In genomic region chr21:42559326-42559725, GRCh38 we compare ENCODE assay signal across 16 cellular contexts. TPM values are rescaled to one million over a fixed set of nuclear protein-coding genes. Genes with fewer than 3 reads are reported as not detected.
DNase-seq lines count a peak whose midpoint lies in the region; ATAC-seq and TF ChIP-seq lines count a peak whose summit lies in the region.
"Had no signal": no experiment of that assay in that cellular context is flagged by ENCODE, and none has a peak within 500 bp of the region (broad histone marks: within the 10 kb centered on the region; RNA-seq: fewer than 3 reads in every experiment).

No MANE protein-coding gene starts in this region.

- no peaks in the 10 kb centered on the region for H3K27me3 ChIP-seq in tibial artery

- DNase-seq in activated T-cell treated with anti-CD3 and anti-CD28 coated beads, Interleukin-2, amount 50 U/mL, for 24 hours = no peak
- DNase-seq in activated T-cell treated with anti-CD3 and anti-CD28 coated beads, Interleukin-2, amount 50 U/mL, for 4 hours = no peak
- DNase-seq in WTC11 (ENCODE audit: low spot score) (peak; percentile 7), mesenteric fat pad (ENCODE audit: low spot score) (peak; percentile 75), tibial artery (peak; percentile 8 to 47)
- no peak for DNase-seq in natural killer cell treated with Interleukin-12 subunit alpha and Interleukin-12 subunit beta and Interleukin-15 and Interleukin-18, amount 100 ng/mL, for 72 hours (ENCODE audit: low spot score)
- no peak for DNase-seq in activated CD4-positive, alpha-beta T cell treated with anti-CD3 and anti-CD28 coated beads for 48 hours
- DNase-seq: EL, NCI-H1092, NCI-H187, NCI-H2171, NCI-H446 treated with DMSO at 0.1 percent for 48 hours, NCI-H82 had no signal

- H3K36me3 ChIP-seq in tibial artery = peaks cover under 1 to 88% (median 55%) of the 10 kb centered on the region in 3 donors

- TF ChIP-seq CTCF in WTC11 (IDR thresholded peaks at IDR 0.05) (no peak), tibial artery (IDR thresholded peaks at IDR 0.05) (no peak)

- no peaks in the 10 kb centered on the region for H3K27me3 Mint-ChIP-seq in activated T-cell treated with anti-CD3 and anti-CD28 coated beads, Interleukin-2, amount 50 U/mL, for 24 hours
- H3K27me3 Mint-ChIP-seq in activated T-cell treated with anti-CD3 and anti-CD28 coated beads, Interleukin-2, amount 50 U/mL, for 4 hours (ENCODE audit: low read depth) = no peaks in the 10 kb centered on the region
- no peaks in the 10 kb centered on the region for H3K27me3 Mint-ChIP-seq in WTC11 (ENCODE audit: low read depth)
- H3K27me3 Mint-ChIP-seq in natural killer cell treated with Interleukin-12 subunit alpha and Interleukin-12 subunit beta and Interleukin-15 and Interleukin-18, amount 100 ng/mL, for 72 hours = no peaks in the 10 kb centered on the region

- no peak overlapping the region for H3K4me3 Mint-ChIP-seq in activated T-cell treated with anti-CD3 and anti-CD28 coated beads, Interleukin-2, amount 50 U/mL, for 24 hours
- H3K4me3 Mint-ChIP-seq in activated T-cell treated with anti-CD3 and anti-CD28 coated beads, Interleukin-2, amount 50 U/mL, for 4 hours = no peak overlapping the region
- H3K4me3 Mint-ChIP-seq in WTC11 = no peak overlapping the region
- no peak overlapping the region for H3K4me3 Mint-ChIP-seq in natural killer cell treated with Interleukin-12 subunit alpha and Interleukin-12 subunit beta and Interleukin-15 and Interleukin-18, amount 100 ng/mL, for 72 hours

- ATAC-seq in activated T-cell treated with anti-CD3 and anti-CD28 coated beads, Interleukin-2, amount 50 U/mL, for 4 hours = no peak
- ATAC-seq in WTC11 (no peak), HG03280 (IDR thresholded peaks at IDR 0.05; ENCODE audit: unreplicated experiment) (no peak)
- ATAC-seq in natural killer cell treated with Interleukin-12 subunit alpha and Interleukin-12 subunit beta and Interleukin-15 and Interleukin-18, amount 100 ng/mL, for 72 hours = no peak

- no peak overlapping the region for H3K4me3 ChIP-seq in tibial artery

- peaks cover 89% of the 10 kb centered on the region for H3K36me3 Mint-ChIP-seq in activated T-cell treated with anti-CD3 and anti-CD28 coated beads, Interleukin-2, amount 50 U/mL, for 24 hours (ENCODE audit: low read depth)
- peaks cover 42% of the 10 kb centered on the region for H3K36me3 Mint-ChIP-seq in activated T-cell treated with anti-CD3 and anti-CD28 coated beads, Interleukin-2, amount 50 U/mL, for 4 hours (ENCODE audit: insufficient read depth)
- peaks cover 23% of the 10 kb centered on the region for H3K36me3 Mint-ChIP-seq in WTC11
- H3K36me3 Mint-ChIP-seq in natural killer cell treated with Interleukin-12 subunit alpha and Interleukin-12 subunit beta and Interleukin-15 and Interleukin-18, amount 100 ng/mL, for 72 hours = peaks cover 6% of the 10 kb centered on the region

- intact Hi-C loops in tibial artery (cut with DNase I; ENCODE audit: low total_unique reads) = no loop called here

- H3K9me3 Mint-ChIP-seq in activated T-cell treated with anti-CD3 and anti-CD28 coated beads, Interleukin-2, amount 50 U/mL, for 24 hours = no peaks in the 10 kb centered on the region
- H3K9me3 Mint-ChIP-seq in activated T-cell treated with anti-CD3 and anti-CD28 coated beads, Interleukin-2, amount 50 U/mL, for 4 hours = no peaks in the 10 kb centered on the region
- no peaks in the 10 kb centered on the region for H3K9me3 Mint-ChIP-seq in WTC11
- H3K9me3 Mint-ChIP-seq in natural killer cell treated with Interleukin-12 subunit alpha and Interleukin-12 subunit beta and Interleukin-15 and Interleukin-18, amount 100 ng/mL, for 72 hours = no peaks in the 10 kb centered on the region

- no peak overlapping the region for H3K27ac ChIP-seq in tibial artery
- H3K27ac ChIP-seq: C4-2B, KMS-11 had no signal

- no peaks in the 10 kb centered on the region for H3K4me1 Mint-ChIP-seq in activated T-cell treated with anti-CD3 and anti-CD28 coated beads, Interleukin-2, amount 50 U/mL, for 24 hours (ENCODE audit: low read depth)
- no peaks in the 10 kb centered on the region for H3K4me1 Mint-ChIP-seq in activated T-cell treated with anti-CD3 and anti-CD28 coated beads, Interleukin-2, amount 50 U/mL, for 4 hours (ENCODE audit: low read depth)
- peaks cover 2% of the 10 kb centered on the region for H3K4me1 Mint-ChIP-seq in WTC11
- H3K4me1 Mint-ChIP-seq in natural killer cell treated with Interleukin-12 subunit alpha and Interleukin-12 subunit beta and Interleukin-15 and Interleukin-18, amount 100 ng/mL, for 72 hours (ENCODE audit: low read depth in 2 of 2) = peaks cover 0 to 3% of the 10 kb centered on the region in 2 donors

- POLR2A ChIA-PET in WTC11 (lab: Charles Lee) = no interaction called here

- CTCF ChIA-PET in WTC11 (lab: Charles Lee) = interaction anchor here (1.0 kb wide), 1 partner anchor 34 kb away, joined by 3 read pairs; no protein-coding TSS in a partner anchor

- H3K27ac Mint-ChIP-seq in activated T-cell treated with anti-CD3 and anti-CD28 coated beads, Interleukin-2, amount 50 U/mL, for 24 hours = peak overlapping the region; percentile 14
- H3K27ac Mint-ChIP-seq in WTC11 = no peak overlapping the region
- H3K27ac Mint-ChIP-seq in natural killer cell treated with Interleukin-12 subunit alpha and Interleukin-12 subunit beta and Interleukin-15 and Interleukin-18, amount 100 ng/mL, for 72 hours = no peak overlapping the region

- H3K4me1 ChIP-seq in tibial artery = no peaks in the 10 kb centered on the region

- H3K9me3 ChIP-seq in tibial artery = no peaks in the 10 kb centered on the region

TF ChIP-seq in WTC11, 78 proteins besides CTCF, POLR2A, EP300 and RAD21 (continues in another document):
- TF ChIP-seq ATF6 (CRISPR knock-in tag; IDR thresholded peaks at IDR 0.05) = no peak
- no peak for TF ChIP-seq ZBTB43 (CRISPR knock-in tag; IDR thresholded peaks at IDR 0.05)
- TF ChIP-seq ZNF423 (CRISPR knock-in tag; IDR thresholded peaks at IDR 0.05) = no peak
- no peak for TF ChIP-seq RORB (CRISPR knock-in tag; IDR thresholded peaks at IDR 0.05)
- TF ChIP-seq CREB1 (CRISPR knock-in tag; IDR thresholded peaks at IDR 0.05) = no peak
- no peak for TF ChIP-seq CREM (CRISPR knock-in tag; IDR thresholded peaks at IDR 0.05)
- TF ChIP-seq PRDM15 (CRISPR knock-in tag; IDR thresholded peaks at IDR 0.05) = no peak
- no peak for TF ChIP-seq TP53 (CRISPR knock-in tag; IDR thresholded peaks at IDR 0.05)

RNA-seq across cellular contexts. Expression of gene SLC37A1, which starts 45.7 kb away (rescaled TPM):
- total RNA-seq in activated T-cell treated with anti-CD3 and anti-CD28 coated beads, Interleukin-2, amount 50 U/mL, for 4 hours = 10 to 100 TPM; 16.3 to 22.1 (median 20.2) TPM
- 22.7 to 26.3 TPM (median 25.8 TPM) in 3 replicates for total RNA-seq in WTC11 (2021)
- total RNA-seq in mesenteric fat pad = 7.0 TPM
- total RNA-seq in natural killer cell treated with Interleukin-12 subunit alpha and Interleukin-12 subunit beta and Interleukin-15 and Interleukin-18, amount 100 ng/mL, for 72 hours = 10 to 100 TPM; 17.2 to 22.5 TPM

Comparison
In these comparisons a context has a peak if more than half of its experiments do, and no peak if none do; other contexts are left out.
1. DNase-seq: peak in WTC11 (single experiment), mesenteric fat pad (single experiment) and tibial artery (2 of 2); none in activated T-cell treated with anti-CD3 and anti-CD28 coated beads, Interleukin-2, amount 50 U/mL, for 24 hours (single experiment), activated T-cell treated with anti-CD3 and anti-CD28 coated beads, Interleukin-2, amount 50 U/mL, for 4 hours (single experiment), natural killer cell treated with Interleukin-12 subunit alpha and Interleukin-12 subunit beta and Interleukin-15 and Interleukin-18, amount 100 ng/mL, for 72 hours (single experiment) and activated CD4-positive, alpha-beta T cell treated with anti-CD3 and anti-CD28 coated beads for 48 hours (single experiment).